Comparison of ENCODE assay signal across 8 cellular contexts in genomic region chr6:4210619-4211419, GRCh38.
DNase-seq lines count a peak whose midpoint lies in the region; ATAC-seq and TF ChIP-seq lines count a peak whose summit lies in the region.

No MANE protein-coding gene starts in this region.

- no peak overlapping the region for H3K4me2 ChIP-seq in parathyroid adenoma (ENCODE audit: low read length)

- TF ChIP-seq POLR2A in Peyer's patch (IDR thresholded peaks at IDR 0.05), result no peak
- TF ChIP-seq POLR2A in gastroesophageal sphincter (IDR thresholded peaks at IDR 0.05), result no peak
- no peak for TF ChIP-seq POLR2A in upper lobe of left lung (IDR thresholded peaks at IDR 0.05)

- peaks cover 4% of the 10 kb centered on the region for H3K9me3 Mint-ChIP-seq in activated T-helper 17 cell treated with anti-CD3 and anti-CD28 coated beads, Interleukin-2, amount 50 U/mL, for 72 hours

- peaks cover 0 to 7% (median 3%) of the 10 kb centered on the region in 4 donors for H3K9me3 ChIP-seq in Peyer's patch
- peaks cover 0 to 4% (median 0%) of the 10 kb centered on the region in 3 donors for H3K9me3 ChIP-seq in gastroesophageal sphincter
- H3K9me3 ChIP-seq in parathyroid adenoma (ENCODE audit: control insufficient read depth, low read length), result no peaks in the 10 kb centered on the region
- peaks cover 0 to 7% (median 5%) of the 10 kb centered on the region in 4 donors for H3K9me3 ChIP-seq in upper lobe of left lung

- H3K36me3 ChIP-seq in Peyer's patch, result no peaks in the 10 kb centered on the region
- no peaks in the 10 kb centered on the region for H3K36me3 ChIP-seq in gastroesophageal sphincter
- H3K36me3 ChIP-seq in parathyroid adenoma (ENCODE audit: control insufficient read depth, insufficient read depth, low read length), result no peaks in the 10 kb centered on the region
- H3K36me3 ChIP-seq in upper lobe of left lung, result no peaks in the 10 kb centered on the region

- H3K4me3 ChIP-seq in GM12864 (ENCODE audit: low read depth, low read length), result no peak overlapping the region
- no peak overlapping the region for H3K4me3 ChIP-seq in Peyer's patch
- H3K4me3 ChIP-seq in gastroesophageal sphincter, result no peak overlapping the region
- no peak overlapping the region for H3K4me3 ChIP-seq in parathyroid adenoma (ENCODE audit: low read depth, low read length)
- no peak overlapping the region for H3K4me3 ChIP-seq in upper lobe of left lung

- DNase-seq in GM12864 (ENCODE audit: low read depth) (peak; percentile 18), Peyer's patch (peak; percentile 47 to 78 (median 58)), upper lobe of left lung (no peak)

- H3K27me3 ChIP-seq in Peyer's patch, result no peaks in the 10 kb centered on the region
- H3K27me3 ChIP-seq in gastroesophageal sphincter, result no peaks in the 10 kb centered on the region
- no peaks in the 10 kb centered on the region for H3K27me3 ChIP-seq in parathyroid adenoma (ENCODE audit: control insufficient read depth, insufficient read depth, low read length)
- H3K27me3 ChIP-seq in upper lobe of left lung, result no peaks in the 10 kb centered on the region

- no peaks in the 10 kb centered on the region for H3K79me2 ChIP-seq in parathyroid adenoma

- TF ChIP-seq EP300 in gastroesophageal sphincter (IDR thresholded peaks at IDR 0.05) (no peak), upper lobe of left lung (IDR thresholded peaks at IDR 0.05) (no peak)

- H3K4me1 Mint-ChIP-seq in activated T-helper 17 cell treated with anti-CD3 and anti-CD28 coated beads, Interleukin-2, amount 50 U/mL, for 72 hours, result peaks cover 20% of the 10 kb centered on the region

- H3K4me1 ChIP-seq in Peyer's patch (no peaks in the 10 kb centered on the region), gastroesophageal sphincter (peaks cover 0 to 9% (median 0%) of the 10 kb centered on the region in 3 donors), parathyroid adenoma (no peaks in the 10 kb centered on the region), upper lobe of left lung (no peaks in the 10 kb centered on the region)

- peak; percentile 83 for TF ChIP-seq CTCF in GM12864 (IDR thresholded peaks at IDR 0.05; ENCODE audit: low read depth, low read length, missing control alignments)
- TF ChIP-seq CTCF in Peyer's patch (IDR thresholded peaks at IDR 0.05), result peak; percentile 20 to 69 (median 54)
- TF ChIP-seq CTCF in gastroesophageal sphincter (IDR thresholded peaks at IDR 0.05), result peak; percentile 51 to 68 (median 59)
- peak; percentile 61 for TF ChIP-seq CTCF in parathyroid adenoma (IDR thresholded peaks at IDR 0.05)
- TF ChIP-seq CTCF in upper lobe of left lung (IDR thresholded peaks at IDR 0.05), result peak; percentile 36 to 71 (median 62)

- peak overlapping the region; percentile 48 for H3K27ac Mint-ChIP-seq in activated T-helper 17 cell treated with anti-CD3 and anti-CD28 coated beads, Interleukin-2, amount 50 U/mL, for 72 hours

- H3K27me3 Mint-ChIP-seq in activated T-helper 17 cell treated with anti-CD3 and anti-CD28 coated beads, Interleukin-2, amount 50 U/mL, for 72 hours, result peaks cover 7% of the 10 kb centered on the region

- no peak overlapping the region for H3K27ac ChIP-seq in Peyer's patch
- H3K27ac ChIP-seq in gastroesophageal sphincter, result no peak overlapping the region
- H3K27ac ChIP-seq in parathyroid adenoma, result no peak overlapping the region
- no peak overlapping the region for H3K27ac ChIP-seq in upper lobe of left lung

- no peak overlapping the region for H3K9ac ChIP-seq in parathyroid adenoma

- peak; percentile 65 for ATAC-seq in HG03175 (IDR thresholded peaks at IDR 0.05; ENCODE audit: unreplicated experiment)
- ATAC-seq in activated T-helper 17 cell treated with anti-CD3 and anti-CD28 coated beads, Interleukin-2, amount 50 U/mL, for 72 hours (replicated peaks), result peak; percentile 94
- ATAC-seq in gastroesophageal sphincter, result no peak
- ATAC-seq in upper lobe of left lung (ENCODE audit: low FRiP score in 2 of 2), result peak; percentile 76 to 88
- ATAC-seq in HG03097 (IDR thresholded peaks at IDR 0.05; ENCODE audit: low FRiP score, unreplicated experiment), result no peak

- no peak overlapping the region for H2AFZ ChIP-seq in parathyroid adenoma

- H3K36me3 Mint-ChIP-seq in activated T-helper 17 cell treated with anti-CD3 and anti-CD28 coated beads, Interleukin-2, amount 50 U/mL, for 72 hours (ENCODE audit: low read depth), result no peaks in the 10 kb centered on the region

- WGBS in gastroesophageal sphincter (ENCODE audit: low coverage in 1 of 2), 2 donors, result 0 to 28% methylated on average over 1 to 2 of the region's 5 CpGs
- 50 to 57% methylated on average over 5 of the region's 5 CpGs for WGBS in upper lobe of left lung, 2 donors

- H3K4me3 Mint-ChIP-seq in activated T-helper 17 cell treated with anti-CD3 and anti-CD28 coated beads, Interleukin-2, amount 50 U/mL, for 72 hours, result peak overlapping the region; percentile 32

Comparison
In these comparisons a context has a peak if more than half of its experiments do, and no peak if none do; other contexts are left out.
1. DNase-seq: peak in GM12864 (single experiment) and Peyer's patch (3 of 3); none in upper lobe of left lung (0 of 2).
2. ATAC-seq: peak in HG03175 (single experiment), activated T-helper 17 cell treated with anti-CD3 and anti-CD28 coated beads, Interleukin-2, amount 50 U/mL, for 72 hours (single experiment) and upper lobe of left lung (2 of 2); none in gastroesophageal sphincter (single experiment) and HG03097 (single experiment).
3. Peak in every context shown above with its lines, with median percentiles within 50 percentile points of each other: CTCF ChIP-seq.